ENCODE assay signal across 9 cellular contexts in genomic region chr17:81095608-81095888, GRCh38.
A peak's percentile ranks its signal among the peaks of the same experiment; 100 is the strongest.
DNase-seq lines count a peak whose midpoint lies in the region; ATAC-seq and TF ChIP-seq lines count a peak whose summit lies in the region.
"Had no signal": no experiment of that assay in that cellular context is flagged by ENCODE, and none has a peak within 500 bp of the region (broad histone marks: within the 10 kb centered on the region; RNA-seq: fewer than 3 reads in every experiment).

No MANE protein-coding gene starts in this region.

- intact Hi-C loops in Calu3 (cut with micrococcal nuclease; ENCODE audit: unreplicated experiment) = loop anchor here (5.0 kb wide), 2 partner anchors 53 to 73 kb away; no protein-coding TSS in a partner anchor

- H3K27ac ChIP-seq in CD4-positive, CD25-positive, alpha-beta regulatory T cell (ENCODE audit: insufficient read depth, low read length, poor library complexity, severe bottlenecking) = peak overlapping the region; percentile 69
- H3K27ac ChIP-seq in OCI-LY3 (ENCODE audit: low read length) (no peak overlapping the region), coronary artery (peak overlapping the region; percentile 2 to 69)
- H3K27ac ChIP-seq: HL-60 had no signal

- CTCF ChIA-PET in Calu3 (lab: Charles Lee) = interaction anchor here (1.6 kb wide), 1 partner anchor 72 kb away, joined by 7 read pairs; no protein-coding TSS in a partner anchor

- no peaks in the 10 kb centered on the region for H3K27me3 ChIP-seq in CD4-positive, CD25-positive, alpha-beta regulatory T cell (ENCODE audit: control insufficient read depth, insufficient read depth, low read length)
- peaks cover 46% of the 10 kb centered on the region for H3K27me3 ChIP-seq in OCI-LY3 (ENCODE audit: low read depth, low read length)

- no peaks in the 10 kb centered on the region for H3K79me2 ChIP-seq in OCI-LY3 (ENCODE audit: low read length)

- no peaks in the 10 kb centered on the region for H3K27me3 Mint-ChIP-seq in CD4-positive, CD25-positive, alpha-beta regulatory T cell
- H3K27me3 Mint-ChIP-seq in nephron (ENCODE audit: low read depth) (no peaks in the 10 kb centered on the region), Calu3 (ENCODE audit: unreplicated experiment) (no peaks in the 10 kb centered on the region)

- no peaks in the 10 kb centered on the region for H4K20me1 ChIP-seq in OCI-LY3 (ENCODE audit: insufficient read depth, low read length)

- TF ChIP-seq CTCF in OCI-LY3 (IDR thresholded peaks at IDR 0.05; ENCODE audit: low read depth, low read length) (no peak), coronary artery (IDR thresholded peaks at IDR 0.05) (no peak), nephron (IDR thresholded peaks at IDR 0.05; ENCODE audit: unreplicated experiment in 3 of 3) (no peak), Calu3 (IDR thresholded peaks at IDR 0.05; ENCODE audit: unreplicated experiment) (no peak)

- peaks cover 34% of the 10 kb centered on the region for H3K4me1 ChIP-seq in CD4-positive, CD25-positive, alpha-beta regulatory T cell (ENCODE audit: control insufficient read depth, insufficient read depth, low read length, poor library complexity, severe bottlenecking)
- peaks cover 12% of the 10 kb centered on the region for H3K4me1 ChIP-seq in OCI-LY3 (ENCODE audit: low read length)

- peak overlapping the region in 2 of 4 donors; percentile 69 to 78 for H3K4me3 Mint-ChIP-seq in CD4-positive, CD25-positive, alpha-beta regulatory T cell
- H3K4me3 Mint-ChIP-seq in nephron = peak overlapping the region; percentile 23 to 34 (median 29)
- H3K4me3 Mint-ChIP-seq in Calu3 (ENCODE audit: low read depth, unreplicated experiment) = no peak overlapping the region

- BruUV-seq in Calu3 (replicated peaks; lab: Mats Ljungman, UMichigan) = no TSS peak

- no peaks in the 10 kb centered on the region for H3K9me3 ChIP-seq in CD4-positive, CD25-positive, alpha-beta regulatory T cell (ENCODE audit: control insufficient read depth in 2 of 2, low read length in 2 of 2)
- H3K9me3 ChIP-seq in OCI-LY3 (ENCODE audit: insufficient read depth, low read length) = no peaks in the 10 kb centered on the region

- H3K9me3 Mint-ChIP-seq in CD4-positive, CD25-positive, alpha-beta regulatory T cell = no peaks in the 10 kb centered on the region
- H3K9me3 Mint-ChIP-seq in nephron (no peaks in the 10 kb centered on the region), Calu3 (ENCODE audit: low read depth, unreplicated experiment) (no peaks in the 10 kb centered on the region)

- no peak for ATAC-seq in CD4-positive, CD25-positive, alpha-beta regulatory T cell (ENCODE audit: low read depth in 2 of 2)

- no peak overlapping the region for H2AFZ ChIP-seq in OCI-LY3 (ENCODE audit: low read depth, low read length)

- H3K4me3 ChIP-seq in CD4-positive, CD25-positive, alpha-beta regulatory T cell (ENCODE audit: low read depth, low read length) = no peak overlapping the region
- H3K4me3 ChIP-seq in OCI-LY3 (ENCODE audit: low read length) = peak overlapping the region; percentile 21; the same call in 1 of the 2 replicates
- H3K4me3 ChIP-seq in coronary artery = no peak overlapping the region

- H3K27ac Mint-ChIP-seq in CD4-positive, CD25-positive, alpha-beta regulatory T cell = peak overlapping the region in 2 of 3 donors; percentile 56 to 78
- H3K27ac Mint-ChIP-seq in nephron = peak overlapping the region; percentile 70 to 96 (median 81)
- H3K27ac Mint-ChIP-seq in Calu3 (ENCODE audit: unreplicated experiment) = no peak overlapping the region

- DNase-seq in CD4-positive, CD25-positive, alpha-beta regulatory T cell = peak in 1 of 3 donors; percentile 25
- DNase-seq in coronary artery (ENCODE audit: low spot score) = no peak
- DNase-seq in mesenteric fat pad (ENCODE audit: low spot score) = no peak
- no peak for DNase-seq in Calu3
- no peak for DNase-seq in kidney tubule cell (ENCODE audit: low spot score)
- no peak for DNase-seq in ACHN

- no peaks in the 10 kb centered on the region for H3K36me3 ChIP-seq in CD4-positive, CD25-positive, alpha-beta regulatory T cell (ENCODE audit: control insufficient read depth, insufficient read depth, low read length)
- H3K36me3 ChIP-seq in OCI-LY3 (replicated peaks; ENCODE audit: low read depth, low read length) = no peaks in the 10 kb centered on the region

- in situ Hi-C loops in ACHN (cut with HindIII; ENCODE audit: low pct_ligation_motif_present, low pct_unique_long_range_greater_than_20kb, low sequenced_read_pairs) = no loop called here

- H3K9ac ChIP-seq in OCI-LY3 (ENCODE audit: low read length) = no peak overlapping the region

- H3K36me3 Mint-ChIP-seq in CD4-positive, CD25-positive, alpha-beta regulatory T cell = no peaks in the 10 kb centered on the region
- H3K36me3 Mint-ChIP-seq in nephron (ENCODE audit: low read depth) (no peaks in the 10 kb centered on the region), Calu3 (ENCODE audit: insufficient read depth, unreplicated experiment) (peaks cover 22% of the 10 kb centered on the region)

- H3K4me2 ChIP-seq in OCI-LY3 (ENCODE audit: low read length) = peak overlapping the region; percentile 40

- H3K4me1 Mint-ChIP-seq in CD4-positive, CD25-positive, alpha-beta regulatory T cell = peaks cover 0 to 48% (median 11%) of the 10 kb centered on the region in 4 donors
- H3K4me1 Mint-ChIP-seq in nephron (peaks cover 38% of the 10 kb centered on the region), Calu3 (ENCODE audit: low read depth, unreplicated experiment) (peaks cover 33% of the 10 kb centered on the region)
